ENCODE assay signal across 14 cellular contexts in the genomic region with DNA sequence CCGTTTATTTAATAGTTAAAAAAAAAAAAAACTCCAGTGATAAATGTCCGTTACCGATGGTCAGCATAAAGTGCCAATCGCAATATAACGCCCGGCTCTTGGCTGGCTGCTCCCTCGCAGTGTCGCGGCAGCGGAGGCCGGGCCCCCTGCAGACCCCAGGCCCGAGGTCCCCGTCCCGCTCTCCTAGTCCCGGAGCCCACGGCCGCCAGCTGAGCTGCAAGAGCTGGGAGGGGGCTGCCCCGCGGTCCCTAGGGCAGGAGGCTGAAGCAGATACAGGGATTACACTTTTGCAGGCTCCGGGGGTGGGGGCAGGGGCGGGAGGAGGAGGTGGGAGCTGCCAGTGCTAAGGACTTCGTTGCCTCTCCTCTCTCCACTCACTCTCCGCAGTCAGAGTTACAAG. TPM values are rescaled to one million over a fixed set of nuclear protein-coding genes. Genes with fewer than 3 reads are reported as not detected.
A peak's percentile ranks its signal among the peaks of the same experiment; 100 is the strongest.
DNase-seq lines count a peak whose midpoint lies in the region; ATAC-seq and TF ChIP-seq lines count a peak whose summit lies in the region.
"Had no signal": no experiment of that assay in that cellular context is flagged by ENCODE, and none has a peak within 500 bp of the region (broad histone marks: within the 10 kb centered on the region; RNA-seq: fewer than 3 reads in every experiment).

No MANE protein-coding gene starts in this region.

- in situ Hi-C loops in GM13976 (cut with MboI; ENCODE audit: low sequenced_read_pairs, unreplicated experiment) = loop anchor here (10.0 to 25.0 kb wide), 3 partner anchors 513 to 839 kb away; no protein-coding TSS in a partner anchor

- H3K27me3 ChIP-seq in iPS-15b (ENCODE audit: control insufficient read depth, insufficient read depth, low read length) = peaks cover 90% of the 10 kb centered on the region
- peaks cover 0 to 38% (median 0%) of the 10 kb centered on the region in 3 donors for H3K27me3 ChIP-seq in sigmoid colon
- peaks cover 80% of the 10 kb centered on the region for H3K27me3 ChIP-seq in WERI-Rb-1 (ENCODE audit: insufficient read depth, low read depth, severe bottlenecking)

- WGBS in sigmoid colon, 2 donors = 36 to 76% methylated on average over 23 of the region's 23 CpGs

- H3K27ac Mint-ChIP-seq in T-helper 17 cell = no peak overlapping the region
- H3K27ac Mint-ChIP-seq: activated CD8-positive, alpha-beta T cell treated with anti-CD3 and anti-CD28 coated beads, Interleukin-2, amount 10 ng/mL, durations not matched to agents 7 days and 5 days had no signal

- TF ChIP-seq CTCF in GM13976 (IDR thresholded peaks at IDR 0.05; ENCODE audit: borderline replicate concordance, control extremely low read depth, extremely low read depth, insufficient read depth, missing control alignments) = no peak
- TF ChIP-seq CTCF in sigmoid colon (IDR thresholded peaks at IDR 0.05) = no peak
- no peak for TF ChIP-seq CTCF in WERI-Rb-1 (IDR thresholded peaks at IDR 0.05; ENCODE audit: low read depth, low read length)

- TF ChIP-seq EP300 in sigmoid colon (IDR thresholded peaks at IDR 0.05) = no peak

- peak overlapping the region; percentile 72 for H3K4me3 Mint-ChIP-seq in T-helper 17 cell
- H3K4me3 Mint-ChIP-seq: activated CD8-positive, alpha-beta T cell treated with anti-CD3 and anti-CD28 coated beads, Interleukin-2, amount 10 ng/mL, durations not matched to agents 7 days and 5 days; T-helper 1 cell treated with Interleukin-12 subunit alpha and Interleukin-12 subunit beta and Interleukin-4 antibody, amounts not matched to agents 30 μg/mL and 1 μg/mL, for 36 hours had no signal

- H3K4me3 ChIP-seq in iPS-15b (ENCODE audit: low read depth, low read length) (peak overlapping the region; percentile 36), sigmoid colon (peak overlapping the region in 3 of 4 donors; percentile 3 to 8 (median 4)), WERI-Rb-1 (ENCODE audit: low read depth, low read length) (no peak overlapping the region)

- intact Hi-C loops in sigmoid colon (cut with DNase I) = no loop called here

- H3K36me3 ChIP-seq in iPS-15b (ENCODE audit: control insufficient read depth, insufficient read depth, low read length) (no peaks in the 10 kb centered on the region), sigmoid colon (peaks cover 0 to 13% (median 3%) of the 10 kb centered on the region in 4 donors), WERI-Rb-1 (no peaks in the 10 kb centered on the region; the same call in 1 of the 2 replicates)

- peaks cover 27% of the 10 kb centered on the region for H3K4me1 Mint-ChIP-seq in T-helper 17 cell

- H3K27ac ChIP-seq in sigmoid colon (peak overlapping the region; percentile 46 to 94 (median 72)), WERI-Rb-1 (no peak overlapping the region)

- peaks cover 3% of the 10 kb centered on the region for H3K36me3 Mint-ChIP-seq in T-helper 17 cell (ENCODE audit: low read depth)

- DNase-seq in GM13976 (ENCODE audit: low spot score) (peak; percentile 10), T-helper 17 cell (no peak), sigmoid colon (no peak), WERI-Rb-1 (no peak), cerebellum (ENCODE audit: low spot score) (no peak)
- DNase-seq: activated CD8-positive, alpha-beta T cell treated with anti-CD3 and anti-CD28 coated beads, Interleukin-2, amount 10 ng/mL, durations not matched to agents 7 days and 5 days; activated naive CD4-positive, alpha-beta T cell; NCI-H1105 treated with DMSO at 0.1 percent for 48 hours; PC-3; substantia nigra had no signal

- H3K27me3 Mint-ChIP-seq in T-helper 17 cell = peaks cover 71% of the 10 kb centered on the region

- ATAC-seq in T-helper 17 cell = no peak
- no peak for ATAC-seq in GM19467 (IDR thresholded peaks at IDR 0.05; ENCODE audit: unreplicated experiment)
- ATAC-seq: activated CD8-positive, alpha-beta T cell treated with anti-CD3 and anti-CD28 coated beads, Interleukin-2, amount 10 ng/mL, durations not matched to agents 7 days and 5 days; PC-3; sciatic nerve had no signal

- H3K9me3 ChIP-seq in T-helper 17 cell (ENCODE audit: control insufficient read depth, low read length, poor library complexity, severe bottlenecking) (peaks cover 4% of the 10 kb centered on the region), iPS-15b (ENCODE audit: control insufficient read depth, insufficient read depth, low read length) (no peaks in the 10 kb centered on the region), sigmoid colon (no peaks in the 10 kb centered on the region), WERI-Rb-1 (ENCODE audit: severe bottlenecking) (peaks cover 22% of the 10 kb centered on the region)

- H3K4me1 ChIP-seq in iPS-15b (ENCODE audit: control insufficient read depth, insufficient read depth, low read length) = peaks cover 8% of the 10 kb centered on the region
- H3K4me1 ChIP-seq in sigmoid colon = peaks cover 0 to 39% (median 35%) of the 10 kb centered on the region in 4 donors

- H3K9ac ChIP-seq in iPS-15b (ENCODE audit: low read depth, low read length) = no peak overlapping the region

- TF ChIP-seq POLR2A in sigmoid colon (IDR thresholded peaks at IDR 0.05) = no peak

RNA-seq across cellular contexts. Expression of gene OSR1, which starts 6.9 kb away (rescaled TPM):
- not detected for total RNA-seq in T-helper 17 cell
- 10 to 100 TPM in 3 of 4 donors, 1 to 10 TPM in 1; 7.8 to 33.0 (median 19.7) TPM for total RNA-seq in sigmoid colon
- 1 to 10 TPM in 2 of 3 donors, under 1 TPM in 1; 0.69 to 6.2 (median 3.0) TPM for polyA plus RNA-seq in sigmoid colon
- 8.7 TPM for total RNA-seq in cerebellum
- total RNA-seq: activated CD8-positive, alpha-beta T cell treated with anti-CD3 and anti-CD28 coated beads, Interleukin-2, amount 10 ng/mL, durations not matched to agents 7 days and 5 days had no signal
